In genomic region chr12:132021031-132021871, GRCh38 we compare ENCODE assay signal across 28 cellular contexts.
A peak's percentile ranks its signal among the peaks of the same experiment; 100 is the strongest.
DNase-seq lines count a peak whose midpoint lies in the region; ATAC-seq and TF ChIP-seq lines count a peak whose summit lies in the region.
"Had no signal": no experiment of that assay in that cellular context is flagged by ENCODE, and none has a peak within 500 bp of the region (broad histone marks: within the 10 kb centered on the region; RNA-seq: fewer than 3 reads in every experiment).

No MANE protein-coding gene starts in this region.

- H3K4me1 Mint-ChIP-seq in activated CD8-positive, alpha-beta T cell treated with anti-CD3 and anti-CD28 coated beads for 36 hours (ENCODE audit: low read depth) = no peaks in the 10 kb centered on the region
- no peaks in the 10 kb centered on the region for H3K4me1 Mint-ChIP-seq in activated CD8-positive, alpha-beta T cell treated with anti-CD3 and anti-CD28 coated beads, Interleukin-2, amount 10 ng/mL, durations not matched to agents 7 days and 5 days (ENCODE audit: low read depth)
- H3K4me1 Mint-ChIP-seq in WTC11 = no peaks in the 10 kb centered on the region
- H3K4me1 Mint-ChIP-seq: activated CD4-positive, alpha-beta T cell treated with anti-CD3 and anti-CD28 coated beads for 36 hours; activated naive CD4-positive, alpha-beta T cell treated with anti-CD3 and anti-CD28 coated beads, Interleukin-2, amount 50 U/mL, for 24 hours; activated T-helper 17 cell treated with anti-CD3 and anti-CD28 coated beads, Interleukin-2, amount 50 U/mL, for 72 hours; CD4-positive, alpha-beta memory T cell; GM23338; nephron had no signal

- H3K27me3 Mint-ChIP-seq in activated CD8-positive, alpha-beta T cell treated with anti-CD3 and anti-CD28 coated beads for 36 hours = no peaks in the 10 kb centered on the region
- no peaks in the 10 kb centered on the region for H3K27me3 Mint-ChIP-seq in activated CD8-positive, alpha-beta T cell treated with anti-CD3 and anti-CD28 coated beads, Interleukin-2, amount 10 ng/mL, durations not matched to agents 7 days and 5 days (ENCODE audit: low read depth)
- H3K27me3 Mint-ChIP-seq in WTC11 (ENCODE audit: low read depth) = no peaks in the 10 kb centered on the region
- H3K27me3 Mint-ChIP-seq: activated CD4-positive, alpha-beta T cell treated with anti-CD3 and anti-CD28 coated beads for 36 hours; activated naive CD4-positive, alpha-beta T cell treated with anti-CD3 and anti-CD28 coated beads, Interleukin-2, amount 50 U/mL, for 24 hours; activated T-helper 17 cell treated with anti-CD3 and anti-CD28 coated beads, Interleukin-2, amount 50 U/mL, for 72 hours; CD4-positive, alpha-beta memory T cell had no signal

- no peaks in the 10 kb centered on the region for H3K9me3 Mint-ChIP-seq in activated CD8-positive, alpha-beta T cell treated with anti-CD3 and anti-CD28 coated beads for 36 hours
- no peaks in the 10 kb centered on the region for H3K9me3 Mint-ChIP-seq in activated CD8-positive, alpha-beta T cell treated with anti-CD3 and anti-CD28 coated beads, Interleukin-2, amount 10 ng/mL, durations not matched to agents 7 days and 5 days (ENCODE audit: insufficient read depth)
- no peaks in the 10 kb centered on the region for H3K9me3 Mint-ChIP-seq in WTC11
- H3K9me3 Mint-ChIP-seq: activated naive CD4-positive, alpha-beta T cell treated with anti-CD3 and anti-CD28 coated beads, Interleukin-2, amount 50 U/mL, for 24 hours; activated T-helper 17 cell treated with anti-CD3 and anti-CD28 coated beads, Interleukin-2, amount 50 U/mL, for 72 hours; CD4-positive, alpha-beta memory T cell; GM23338; HFFc6; nephron had no signal

- H3K36me3 ChIP-seq in uterus (no peaks in the 10 kb centered on the region), mucosa of descending colon (ENCODE audit: low read depth) (no peaks in the 10 kb centered on the region)

- H3K27ac ChIP-seq in uterus = peak overlapping the region; percentile 69 to 74
- H3K27ac ChIP-seq: A549, hepatocyte, suprapubic skin, upper lobe of left lung had no signal

- CTCF ChIA-PET in activated CD8-positive, alpha-beta T cell treated with anti-CD3 and anti-CD28 coated beads for 36 hours (lab: Charles Lee) = no interaction called here
- CTCF ChIA-PET in activated CD8-positive, alpha-beta T cell treated with anti-CD3 and anti-CD28 coated beads, Interleukin-2, amount 10 ng/mL, durations not matched to agents 7 days and 5 days (lab: Charles Lee) = no interaction called here
- CTCF ChIA-PET in WTC11 (lab: Charles Lee) = no interaction called here

- peaks cover 46% of the 10 kb centered on the region for H3K36me3 Mint-ChIP-seq in activated CD8-positive, alpha-beta T cell treated with anti-CD3 and anti-CD28 coated beads for 36 hours (ENCODE audit: low read depth)
- peaks cover 53% of the 10 kb centered on the region for H3K36me3 Mint-ChIP-seq in activated CD8-positive, alpha-beta T cell treated with anti-CD3 and anti-CD28 coated beads, Interleukin-2, amount 10 ng/mL, durations not matched to agents 7 days and 5 days (ENCODE audit: low read depth)
- H3K36me3 Mint-ChIP-seq in WTC11 = peaks cover 63% of the 10 kb centered on the region

- H3K9me3 ChIP-seq in uterus = no peaks in the 10 kb centered on the region
- H3K9me3 ChIP-seq in mucosa of descending colon = no peaks in the 10 kb centered on the region
- H3K9me3 ChIP-seq: A549, suprapubic skin, upper lobe of left lung had no signal

- POLR2A ChIA-PET in activated CD8-positive, alpha-beta T cell treated with anti-CD3 and anti-CD28 coated beads for 36 hours (lab: Charles Lee) = no interaction called here
- POLR2A ChIA-PET in activated CD8-positive, alpha-beta T cell treated with anti-CD3 and anti-CD28 coated beads, Interleukin-2, amount 10 ng/mL, durations not matched to agents 7 days and 5 days (lab: Charles Lee) = no interaction called here
- POLR2A ChIA-PET in WTC11 (lab: Charles Lee) = no interaction called here

- in situ Hi-C loops in ACHN (cut with HindIII; ENCODE audit: low pct_ligation_motif_present, low pct_unique_long_range_greater_than_20kb, low sequenced_read_pairs) = no loop called here

- no peak overlapping the region for H3K4me3 Mint-ChIP-seq in activated CD8-positive, alpha-beta T cell treated with anti-CD3 and anti-CD28 coated beads for 36 hours
- H3K4me3 Mint-ChIP-seq in activated CD8-positive, alpha-beta T cell treated with anti-CD3 and anti-CD28 coated beads, Interleukin-2, amount 10 ng/mL, durations not matched to agents 7 days and 5 days = no peak overlapping the region
- H3K4me3 Mint-ChIP-seq in WTC11 = no peak overlapping the region
- H3K4me3 Mint-ChIP-seq: activated CD4-positive, alpha-beta T cell treated with anti-CD3 and anti-CD28 coated beads for 36 hours; activated naive CD4-positive, alpha-beta T cell treated with anti-CD3 and anti-CD28 coated beads, Interleukin-2, amount 50 U/mL, for 24 hours; activated T-helper 17 cell treated with anti-CD3 and anti-CD28 coated beads, Interleukin-2, amount 50 U/mL, for 72 hours; GM23338; HFFc6; nephron had no signal

- H3K4me1 ChIP-seq in uterus (peaks cover 0 to 6% of the 10 kb centered on the region in 2 donors), mucosa of descending colon (ENCODE audit: low read depth) (no peaks in the 10 kb centered on the region)
- H3K4me1 ChIP-seq: A549, suprapubic skin, upper lobe of left lung had no signal

- no peak for TF ChIP-seq POLR2A in uterus (IDR thresholded peaks at IDR 0.05)

- intact Hi-C loops in activated CD8-positive, alpha-beta T cell treated with anti-CD3 and anti-CD28 coated beads for 36 hours (cut with micrococcal nuclease) = no loop called here
- intact Hi-C loops in uterus (cut with DNase I; ENCODE audit: low total_unique reads) = no loop called here
- intact Hi-C loops in mucosa of descending colon (cut with DNase I, micrococcal nuclease) = no loop called here

- no peak for TF ChIP-seq CTCF in activated CD8-positive, alpha-beta T cell treated with anti-CD3 and anti-CD28 coated beads for 36 hours (IDR thresholded peaks at IDR 0.05)
- TF ChIP-seq CTCF in WTC11 (IDR thresholded peaks at IDR 0.05) = no peak
- TF ChIP-seq CTCF in fibroblast of villous mesenchyme (IDR thresholded peaks at IDR 0.05; ENCODE audit: insufficient read depth, low read depth, low read length) = no peak
- no peak for TF ChIP-seq CTCF in uterus (IDR thresholded peaks at IDR 0.05)
- TF ChIP-seq CTCF in mucosa of descending colon (IDR thresholded peaks at IDR 0.05) = no peak

- no peak for ATAC-seq in activated CD8-positive, alpha-beta T cell treated with anti-CD3 and anti-CD28 coated beads for 36 hours
- ATAC-seq in activated CD8-positive, alpha-beta T cell treated with anti-CD3 and anti-CD28 coated beads, Interleukin-2, amount 10 ng/mL, durations not matched to agents 7 days and 5 days = no peak
- ATAC-seq in WTC11 = peak; percentile 24; the same call in 1 of the 2 replicates
- ATAC-seq in mucosa of descending colon = no peak
- ATAC-seq: A549; activated CD4-positive, alpha-beta T cell treated with anti-CD3 and anti-CD28 coated beads for 36 hours; activated T-helper 17 cell treated with anti-CD3 and anti-CD28 coated beads, Interleukin-2, amount 50 U/mL, for 72 hours; GM23338; Panc1 had no signal

- no peak overlapping the region for H3K4me3 ChIP-seq in fibroblast of villous mesenchyme (ENCODE audit: low read depth, low read length)
- no peak overlapping the region for H3K4me3 ChIP-seq in uterus
- no peak overlapping the region for H3K4me3 ChIP-seq in mucosa of descending colon
- H3K4me3 ChIP-seq: A549, dorsolateral prefrontal cortex, GM23338, hepatocyte, suprapubic skin, upper lobe of left lung had no signal

- H3K27me3 ChIP-seq in uterus = no peaks in the 10 kb centered on the region
- H3K27me3 ChIP-seq: dorsolateral prefrontal cortex, hepatocyte, suprapubic skin, upper lobe of left lung had no signal

- no peak for DNase-seq in activated CD8-positive, alpha-beta T cell treated with anti-CD3 and anti-CD28 coated beads for 36 hours
- no peak for DNase-seq in activated CD8-positive, alpha-beta T cell treated with anti-CD3 and anti-CD28 coated beads, Interleukin-2, amount 10 ng/mL, durations not matched to agents 7 days and 5 days
- DNase-seq in WTC11 (ENCODE audit: low spot score) = no peak
- peak; percentile 8 for DNase-seq in fibroblast of villous mesenchyme (ENCODE audit: low read depth)
- peak in 1 of 2 donors; percentile 32 for DNase-seq in uterus
- DNase-seq in middle frontal gyrus (ENCODE audit: extremely low spot score, low spot score) = no peak
- no peak for DNase-seq in ACHN
- no peak for DNase-seq in mucosa of descending colon
- DNase-seq: activated CD4-positive, alpha-beta T cell treated with anti-CD3 and anti-CD28 coated beads for 36 hours; CD4-positive, alpha-beta memory T cell; HFFc6; Kasumi-1; NCI-H1694; NCI-H2171; NCI-H524; SHP77 treated with DMSO at 0.1 percent for 48 hours; small intestine; stimulated activated naive CD4-positive, alpha-beta T cell treated with Interleukin-2 at 50 U/mL for 16 hours had no signal

- H3K27ac Mint-ChIP-seq in activated CD8-positive, alpha-beta T cell treated with anti-CD3 and anti-CD28 coated beads for 36 hours = peak overlapping the region; percentile 30
- H3K27ac Mint-ChIP-seq in activated CD8-positive, alpha-beta T cell treated with anti-CD3 and anti-CD28 coated beads, Interleukin-2, amount 10 ng/mL, durations not matched to agents 7 days and 5 days = no peak overlapping the region
- H3K27ac Mint-ChIP-seq in WTC11 = no peak overlapping the region
- H3K27ac Mint-ChIP-seq: activated CD4-positive, alpha-beta T cell treated with anti-CD3 and anti-CD28 coated beads for 36 hours; activated naive CD4-positive, alpha-beta T cell treated with anti-CD3 and anti-CD28 coated beads, Interleukin-2, amount 50 U/mL, for 24 hours; activated T-helper 17 cell treated with anti-CD3 and anti-CD28 coated beads, Interleukin-2, amount 50 U/mL, for 72 hours; HFFc6; nephron had no signal

TF ChIP-seq in WTC11, 78 proteins besides CTCF, POLR2A, EP300 and RAD21 (continues in another document):
- TF ChIP-seq ZSCAN18 (CRISPR knock-in tag; IDR thresholded peaks at IDR 0.05) (no peak), FOXJ3 (CRISPR knock-in tag; IDR thresholded peaks at IDR 0.05; ENCODE audit: borderline replicate concordance) (no peak)
